ENCODE assay signal across 17 cellular contexts in the genomic region with DNA sequence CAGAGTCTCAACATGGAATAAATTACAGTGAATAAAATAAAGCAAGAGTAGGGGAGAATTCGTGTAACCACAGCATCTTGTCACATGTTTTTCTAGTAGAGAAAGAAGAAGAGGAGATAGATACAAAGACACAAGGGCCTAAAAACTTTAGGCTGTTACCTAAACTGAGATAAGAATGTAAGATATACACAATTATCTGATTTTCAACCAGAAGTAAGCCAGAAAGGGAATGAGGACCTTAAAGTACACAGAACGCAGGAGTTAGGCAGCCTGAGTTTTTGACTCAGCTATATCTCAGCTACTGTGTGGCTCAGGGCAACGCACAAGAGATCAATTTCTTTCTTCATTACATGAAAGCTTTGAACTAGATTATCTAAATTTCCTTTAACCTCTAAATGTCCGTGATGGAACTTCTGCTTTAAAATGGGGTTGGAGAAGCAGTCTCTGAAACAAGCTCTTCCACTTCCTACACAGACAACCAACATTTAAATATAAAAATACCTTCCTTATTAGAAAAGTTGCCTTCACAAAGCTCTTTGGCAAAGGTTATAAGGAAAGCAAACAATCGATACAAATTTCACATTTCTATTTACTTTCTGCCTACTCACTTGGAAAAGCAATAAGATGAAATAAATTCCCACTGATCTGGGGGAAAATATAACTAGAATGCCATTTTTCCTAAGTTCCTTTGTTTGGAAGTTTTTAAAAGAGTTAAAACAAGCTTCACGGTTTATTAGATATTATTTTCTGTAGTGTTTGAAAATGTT. TPM values are rescaled to one million over a fixed set of nuclear protein-coding genes. Genes with fewer than 3 reads are reported as not detected.
A peak's percentile ranks its signal among the peaks of the same experiment; 100 is the strongest.
DNase-seq lines count a peak whose midpoint lies in the region; ATAC-seq and TF ChIP-seq lines count a peak whose summit lies in the region.
"Had no signal": no experiment of that assay in that cellular context is flagged by ENCODE, and none has a peak within 500 bp of the region (broad histone marks: within the 10 kb centered on the region; RNA-seq: fewer than 3 reads in every experiment).

No MANE protein-coding gene starts in this region.

- H3K27ac ChIP-seq in OCI-LY1 (ENCODE audit: low read depth, low read length, poor library complexity, severe bottlenecking) (peak overlapping the region; percentile 98), endodermal cell (ENCODE audit: low read depth, low read length) (no peak overlapping the region), mesendoderm (ENCODE audit: low read depth, low read length) (no peak overlapping the region), psoas muscle (no peak overlapping the region)
- H3K27ac ChIP-seq: SJCRH30 had no signal

- H3K4me2 ChIP-seq in OCI-LY1 (ENCODE audit: low read length) (peak overlapping the region; percentile 78), mesendoderm (ENCODE audit: low read length) (no peak overlapping the region)

- no peak overlapping the region for H3K56ac ChIP-seq in mesendoderm (ENCODE audit: low read length)

- H3K18ac ChIP-seq in mesendoderm (ENCODE audit: low read length) = no peak overlapping the region

- peaks cover 8% of the 10 kb centered on the region; the same call in 1 of the 2 replicates for H3F3A ChIP-seq in OCI-LY1 (ENCODE audit: insufficient read depth, low read length)

- H3K36me3 Mint-ChIP-seq in Calu3 (ENCODE audit: insufficient read depth, unreplicated experiment) (no peaks in the 10 kb centered on the region), endodermal cell (ENCODE audit: low read depth) (no peaks in the 10 kb centered on the region)
- H3K36me3 Mint-ChIP-seq: CD4-positive, CD25-positive, alpha-beta regulatory T cell had no signal

- TF ChIP-seq CTCF in Calu3 (IDR thresholded peaks at IDR 0.05; ENCODE audit: unreplicated experiment) (no peak), OCI-LY1 (IDR thresholded peaks at IDR 0.05; ENCODE audit: low read length) (no peak), endodermal cell (conservative IDR thresholded peaks at IDR 0.05) (no peak), psoas muscle (IDR thresholded peaks at IDR 0.05) (no peak)

- H3K4me1 ChIP-seq in OCI-LY1 (ENCODE audit: insufficient read depth, low read length, severe bottlenecking) (peaks cover 98% of the 10 kb centered on the region), endodermal cell (ENCODE audit: control insufficient read depth, insufficient read depth, low read length) (peaks cover 15% of the 10 kb centered on the region), mesendoderm (ENCODE audit: control insufficient read depth, low read depth, low read length) (no peaks in the 10 kb centered on the region), psoas muscle (no peaks in the 10 kb centered on the region)
- H3K4me1 ChIP-seq: SJCRH30 had no signal

- H3K79me1 ChIP-seq in mesendoderm (ENCODE audit: low read length) = no peaks in the 10 kb centered on the region

- H3K9ac ChIP-seq in OCI-LY1 (ENCODE audit: low read length) = peak overlapping the region; percentile 86
- no peak overlapping the region for H3K9ac ChIP-seq in endodermal cell (ENCODE audit: extremely low read depth, low read length, poor library complexity, severe bottlenecking)
- H3K9ac ChIP-seq in mesendoderm (ENCODE audit: low read length) = no peak overlapping the region

- H3K27me3 ChIP-seq in OCI-LY1 (ENCODE audit: insufficient read depth, low read length) (no peaks in the 10 kb centered on the region), endodermal cell (ENCODE audit: control insufficient read depth, insufficient read depth, low read length, poor library complexity, severe bottlenecking) (peaks cover 7% of the 10 kb centered on the region), mesendoderm (ENCODE audit: insufficient read depth, low read length, poor library complexity) (no peaks in the 10 kb centered on the region), psoas muscle (ENCODE audit: insufficient read depth in 3 of 3, low read length in 2 of 3) (no peaks in the 10 kb centered on the region)
- H3K27me3 ChIP-seq: SJCRH30 had no signal

- H3K79me2 ChIP-seq in OCI-LY1 (ENCODE audit: insufficient read depth, low read length) (peaks cover 3% of the 10 kb centered on the region), mesendoderm (ENCODE audit: control insufficient read depth, insufficient read depth, low read length) (no peaks in the 10 kb centered on the region)

- no peaks in the 10 kb centered on the region for H3K36me3 ChIP-seq in OCI-LY1 (ENCODE audit: insufficient read depth, low read length)
- H3K36me3 ChIP-seq in endodermal cell (ENCODE audit: control insufficient read depth, insufficient read depth, low read length) = no peaks in the 10 kb centered on the region
- H3K36me3 ChIP-seq in mesendoderm (ENCODE audit: control insufficient read depth, insufficient read depth, low read length) = no peaks in the 10 kb centered on the region
- H3K36me3 ChIP-seq in psoas muscle (ENCODE audit: insufficient read depth in 1 of 2, low read depth in 1 of 2) = no peaks in the 10 kb centered on the region
- H3K36me3 ChIP-seq: SJCRH30 had no signal

- H3K27me3 Mint-ChIP-seq in Calu3 (ENCODE audit: unreplicated experiment) = no peaks in the 10 kb centered on the region
- peaks cover 3% of the 10 kb centered on the region for H3K27me3 Mint-ChIP-seq in endodermal cell (ENCODE audit: insufficient read depth)

- peak overlapping the region; percentile 58 for H3K27ac Mint-ChIP-seq in Calu3 (ENCODE audit: unreplicated experiment)
- no peak overlapping the region for H3K27ac Mint-ChIP-seq in endodermal cell
- H3K27ac Mint-ChIP-seq: CD4-positive, CD25-positive, alpha-beta regulatory T cell had no signal

- DNase-seq in Calu3 (no peak), endodermal cell (no peak), mesendoderm (peak; percentile 66), psoas muscle (no peak), NCI-H146 treated with DMSO at 0.1 percent for 48 hours (lab: John Stamatoyannopoulos, UW; ENCODE audit: unreplicated experiment) (no peak)
- DNase-seq: AML-193; CD4-positive, CD25-positive, alpha-beta regulatory T cell; DMS79 treated with DMSO at 0.1 percent for 48 hours; GDM1; GOT3; NCI-H1694; NCI-H748 treated with DMSO at 0.1 percent for 48 hours; SJCRH30 had no signal

- ATAC-seq in psoas muscle = no peak
- ATAC-seq in GM21529 (IDR thresholded peaks at IDR 0.05; ENCODE audit: unreplicated experiment) = no peak
- ATAC-seq in HG02885 (IDR thresholded peaks at IDR 0.05; ENCODE audit: poor library complexity, unreplicated experiment) = no peak

- H2AK5ac ChIP-seq in mesendoderm (ENCODE audit: low read length) = no peak overlapping the region

- H4K5ac ChIP-seq in mesendoderm (ENCODE audit: low read length) = no peak overlapping the region

- peak overlapping the region; percentile 40 for H3K4me3 Mint-ChIP-seq in Calu3 (ENCODE audit: low read depth, unreplicated experiment)
- no peak overlapping the region for H3K4me3 Mint-ChIP-seq in endodermal cell
- H3K4me3 Mint-ChIP-seq: CD4-positive, CD25-positive, alpha-beta regulatory T cell had no signal

- H2BK15ac ChIP-seq in mesendoderm (replicated peaks; ENCODE audit: low read depth) = no peak overlapping the region

- intact Hi-C loops in Calu3 (cut with micrococcal nuclease; ENCODE audit: unreplicated experiment) (loop anchor here (5.0 kb wide), 4 partner anchors 72 to 177 kb away; partner anchors contain the start of gene RGS2), psoas muscle (cut with DNase I) (no loop called here)

- no peak overlapping the region for H3K4ac ChIP-seq in mesendoderm (ENCODE audit: low read depth, low read length)

- H3K4me3 ChIP-seq in OCI-LY1 (ENCODE audit: low read depth, low read length, poor library complexity, severe bottlenecking) = peak overlapping the region; percentile 39
- H3K4me3 ChIP-seq in endodermal cell (ENCODE audit: low read length) = peak overlapping the region; percentile 12
- no peak overlapping the region for H3K4me3 ChIP-seq in mesendoderm (ENCODE audit: low read length)
- no peak overlapping the region for H3K4me3 ChIP-seq in psoas muscle
- H3K4me3 ChIP-seq: SJCRH30 had no signal

- WGBS in endodermal cell (ENCODE audit: insufficient coverage in 1 of 2, insufficient read length in 1 of 2), 2 experiments = 66 to 79% methylated on average over 2 to 6 of the region's 6 CpGs
- 80% methylated on average over 1 of the region's 6 CpGs for WGBS in mesendoderm (ENCODE audit: extremely low coverage, insufficient coverage, low lambda C conversion rate)
- 67 to 76% (median 71%) methylated on average over 6 of the region's 6 CpGs for WGBS in psoas muscle, 3 donors

- H2AFZ ChIP-seq in OCI-LY1 (ENCODE audit: low read length) = peak overlapping the region; percentile 19

- no peak overlapping the region for H3K23ac ChIP-seq in mesendoderm (ENCODE audit: low read length)

- CTCF ChIA-PET in Calu3 (lab: Charles Lee) = interaction anchor here (0.7 to 1.1 kb wide), 4 partner anchors 9 to 389 kb away, joined by 3 to 5 read pairs (median 4); no protein-coding TSS in a partner anchor

- no peaks in the 10 kb centered on the region for H4K20me1 ChIP-seq in OCI-LY1 (ENCODE audit: insufficient read depth, low read length)

- H3K9me2 ChIP-seq in OCI-LY1 (ENCODE audit: low read depth, low read length) = no peaks in the 10 kb centered on the region

- no peak overlapping the region for H2BK5ac ChIP-seq in mesendoderm (ENCODE audit: low read length)

- no peaks in the 10 kb centered on the region for H3K9me3 ChIP-seq in OCI-LY1 (ENCODE audit: low read length)
- no peaks in the 10 kb centered on the region for H3K9me3 ChIP-seq in endodermal cell (ENCODE audit: control insufficient read depth, low read length)
- H3K9me3 ChIP-seq in psoas muscle = no peaks in the 10 kb centered on the region
- H3K9me3 ChIP-seq: SJCRH30 had no signal

- H4K8ac ChIP-seq in mesendoderm (ENCODE audit: low read depth, low read length) = no peak overlapping the region

- BruUV-seq in Calu3 (replicated peaks; lab: Mats Ljungman, UMichigan) = no TSS peak

- no peak overlapping the region for H2BK120ac ChIP-seq in mesendoderm (ENCODE audit: low read depth, low read length)

- H3K4me1 Mint-ChIP-seq in Calu3 (ENCODE audit: low read depth, unreplicated experiment) = peaks cover 50% of the 10 kb centered on the region
- peaks cover 70% of the 10 kb centered on the region for H3K4me1 Mint-ChIP-seq in endodermal cell
- H3K4me1 Mint-ChIP-seq: CD4-positive, CD25-positive, alpha-beta regulatory T cell had no signal

- H3K9me3 Mint-ChIP-seq in Calu3 (ENCODE audit: low read depth, unreplicated experiment) (no peaks in the 10 kb centered on the region), endodermal cell (no peaks in the 10 kb centered on the region)

RNA-seq across cellular contexts. Expression of gene RGS13, which starts 5.2 kb away (rescaled TPM):
- total RNA-seq in Calu3 (2022) (not detected in 2 replicates), endodermal cell (not detected), psoas muscle (under 1 TPM in 3 of 4 donors, not detected in 1; 0.11 to 0.25 (median 0.20) TPM)
- 0.25 TPM for polyA plus RNA-seq in endodermal cell (2013, experiment 1 of 2)
- 0.17 TPM for polyA plus RNA-seq in endodermal cell (2013, experiment 2 of 2)
- polyA plus RNA-seq in mesendoderm (2013, experiment 1 of 2) = not detected
- not detected for polyA plus RNA-seq in mesendoderm (2013, experiment 2 of 2)
- polyA plus RNA-seq in psoas muscle = under 1 TPM in 2 of 3 donors, not detected in 1; 0.03 to 0.04 TPM
- total RNA-seq: LHCN-M2, SJCRH30 had no signal
- polyA plus RNA-seq: CD4-positive, CD25-positive, alpha-beta regulatory T cell had no signal

RNA-seq across cellular contexts. Expression of gene RGS1, which starts 55.1 kb away (rescaled TPM):
- total RNA-seq in Calu3 (2022) = not detected in 2 replicates
- not detected for total RNA-seq in endodermal cell
- polyA plus RNA-seq in endodermal cell (2013, experiment 1 of 2) = 1.2 TPM
- polyA plus RNA-seq in endodermal cell (2013, experiment 2 of 2) = 1.2 TPM
- not detected for polyA plus RNA-seq in mesendoderm (2013, experiment 1 of 2)
- polyA plus RNA-seq in mesendoderm (2013, experiment 2 of 2) = not detected
- total RNA-seq in psoas muscle = 1 to 10 TPM in 3 of 4 donors, under 1 TPM in 1; 0.61 to 1.7 (median 1.4) TPM
- 1 to 10 TPM in 2 of 3 donors, under 1 TPM in 1; 0.06 to 1.7 (median 1.1) TPM for polyA plus RNA-seq in psoas muscle
- total RNA-seq: SJCRH30 had no signal

Comparison
In these comparisons a context has a peak if more than half of its experiments do, and no peak if none do; other contexts are left out.
1. H3K4me3 ChIP-seq: peak in OCI-LY1 (single experiment) and endodermal cell (single experiment); none in mesendoderm (single experiment) and psoas muscle (single experiment).